In the genomic region with DNA sequence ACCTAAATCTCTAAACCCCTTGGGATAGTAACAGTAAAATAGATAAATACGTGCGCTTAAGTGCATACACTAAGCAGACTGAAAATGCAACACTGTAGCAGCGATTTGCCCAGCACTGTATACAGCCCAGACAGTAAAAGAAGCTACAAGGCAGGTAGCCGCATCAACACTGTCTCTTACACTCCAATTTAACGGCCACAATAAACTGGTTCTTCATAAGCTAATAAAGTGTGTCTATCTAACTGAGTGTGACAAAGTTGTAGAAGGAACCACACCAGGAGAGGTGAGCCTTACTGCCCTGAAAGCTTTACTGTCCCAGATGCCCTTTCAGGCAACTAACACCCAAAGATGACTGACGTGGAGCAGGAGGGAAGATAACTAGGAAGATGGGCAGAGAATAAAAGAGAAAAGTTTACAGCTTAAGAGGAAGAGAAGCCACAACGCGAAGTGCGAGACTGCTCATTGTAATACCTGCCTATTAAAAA, we compare ENCODE assay signal across 8 cellular contexts. TPM values are rescaled to one million over a fixed set of nuclear protein-coding genes. Genes with fewer than 3 reads are reported as not detected.
DNase-seq lines count a peak whose midpoint lies in the region; ATAC-seq and TF ChIP-seq lines count a peak whose summit lies in the region.

No MANE protein-coding gene starts in this region.

- H3K9me3 Mint-ChIP-seq in activated naive CD4-positive, alpha-beta T cell treated with anti-CD3 and anti-CD28 coated beads for 36 hours: no peaks in the 10 kb centered on the region
- H3K9me3 Mint-ChIP-seq in activated T-helper 2 cell treated with anti-CD3 and anti-CD28 coated beads, Interferon-gamma antibody, Interleukin-2, Interleukin-4, amounts not matched to agents 10 μg/mL and 5 μg/mL and 100 μg/mL, durations not matched to agents 14 hours and 24 hours and 36 hours: no peaks in the 10 kb centered on the region
- no peaks in the 10 kb centered on the region for H3K9me3 Mint-ChIP-seq in type B pancreatic cell

- peak overlapping the region; percentile 80 for H3K4me3 Mint-ChIP-seq in activated naive CD4-positive, alpha-beta T cell treated with anti-CD3 and anti-CD28 coated beads for 36 hours
- peak overlapping the region; percentile 90 for H3K4me3 Mint-ChIP-seq in activated T-helper 2 cell treated with anti-CD3 and anti-CD28 coated beads, Interferon-gamma antibody, Interleukin-2, Interleukin-4, amounts not matched to agents 10 μg/mL and 5 μg/mL and 100 μg/mL, durations not matched to agents 14 hours and 24 hours and 36 hours (ENCODE audit: low read depth)
- peak overlapping the region; percentile 97 for H3K4me3 Mint-ChIP-seq in type B pancreatic cell

- H3K4me3 ChIP-seq in left lung: peak overlapping the region; percentile 77 to 81

- peaks cover 15 to 71% of the 10 kb centered on the region in 2 donors for H3K4me1 ChIP-seq in left lung

- ATAC-seq in left lung: peak; percentile 2

- DNase-seq in activated naive CD4-positive, alpha-beta T cell treated with anti-CD3 and anti-CD28 coated beads for 36 hours: no peak
- DNase-seq in activated naive CD4-positive, alpha-beta T cell treated with anti-CD3 and anti-CD28 coated beads, Interleukin-2, amount 50 U/mL, for 16 hours: no peak
- no peak for DNase-seq in activated T-helper 2 cell treated with anti-CD3 and anti-CD28 coated beads, Interferon-gamma antibody, Interleukin-2, Interleukin-4, amounts not matched to agents 10 μg/mL and 5 μg/mL and 100 μg/mL, durations not matched to agents 14 hours and 24 hours and 36 hours (ENCODE audit: low spot score)
- DNase-seq in left lung (no peak), type B pancreatic cell (ENCODE audit: extremely low spot score, unreplicated experiment) (no peak), iPS-NIHi11 (ENCODE audit: low spot score) (no peak), SKM-1 treated with dmso at 0.1 percent for 144 hours (lab: John Stamatoyannopoulos, UW; ENCODE audit: unreplicated experiment) (no peak), nucleus accumbens (lab: John Stamatoyannopoulos, UW) (no peak)

- TF ChIP-seq CTCF in left lung (IDR thresholded peaks at IDR 0.05) (no peak), type B pancreatic cell (conservative IDR thresholded peaks at IDR 0.05) (no peak)

- peaks cover 7% of the 10 kb centered on the region for H3K36me3 Mint-ChIP-seq in activated naive CD4-positive, alpha-beta T cell treated with anti-CD3 and anti-CD28 coated beads for 36 hours (ENCODE audit: low read depth)
- peaks cover 8% of the 10 kb centered on the region for H3K36me3 Mint-ChIP-seq in activated T-helper 2 cell treated with anti-CD3 and anti-CD28 coated beads, Interferon-gamma antibody, Interleukin-2, Interleukin-4, amounts not matched to agents 10 μg/mL and 5 μg/mL and 100 μg/mL, durations not matched to agents 14 hours and 24 hours and 36 hours (ENCODE audit: low read depth)
- H3K36me3 Mint-ChIP-seq in type B pancreatic cell: peaks cover 7% of the 10 kb centered on the region

- intact Hi-C loops in activated naive CD4-positive, alpha-beta T cell treated with anti-CD3 and anti-CD28 coated beads for 36 hours (cut with micrococcal nuclease): loop anchor here (5.0 kb wide), 1 partner anchor 503 kb away; no protein-coding TSS in a partner anchor
- intact Hi-C loops in activated T-helper 2 cell treated with anti-CD3 and anti-CD28 coated beads, Interferon-gamma antibody, Interleukin-2, Interleukin-4, amounts not matched to agents 10 μg/mL and 5 μg/mL and 100 μg/mL, durations not matched to agents 14 hours and 24 hours and 36 hours (cut with micrococcal nuclease): loop anchor here (5.0 kb wide), 1 partner anchor 77 kb away; no protein-coding TSS in a partner anchor
- intact Hi-C loops in left lung (cut with DNase I): no loop called here

- peaks cover 0 to 10% of the 10 kb centered on the region in 2 donors for H3K36me3 ChIP-seq in left lung

- CTCF ChIA-PET in activated naive CD4-positive, alpha-beta T cell treated with anti-CD3 and anti-CD28 coated beads for 36 hours (lab: Charles Lee): interaction anchor here (0.7 to 2.7 kb wide), 5 partner anchors 73 to 258 kb away, joined by 3 to 16 read pairs (median 3); no protein-coding TSS in a partner anchor

- H3K9me3 ChIP-seq in left lung: no peaks in the 10 kb centered on the region

- H3K27ac ChIP-seq in left lung: peak overlapping the region; percentile 98 to 99

- peak overlapping the region; percentile 90 for H3K27ac Mint-ChIP-seq in activated naive CD4-positive, alpha-beta T cell treated with anti-CD3 and anti-CD28 coated beads for 36 hours
- H3K27ac Mint-ChIP-seq in activated T-helper 2 cell treated with anti-CD3 and anti-CD28 coated beads, Interferon-gamma antibody, Interleukin-2, Interleukin-4, amounts not matched to agents 10 μg/mL and 5 μg/mL and 100 μg/mL, durations not matched to agents 14 hours and 24 hours and 36 hours: peak overlapping the region; percentile 78
- peak overlapping the region; percentile 98 for H3K27ac Mint-ChIP-seq in type B pancreatic cell

- H3K27me3 ChIP-seq in left lung: no peaks in the 10 kb centered on the region

- no peaks in the 10 kb centered on the region for H3K27me3 Mint-ChIP-seq in activated naive CD4-positive, alpha-beta T cell treated with anti-CD3 and anti-CD28 coated beads for 36 hours (ENCODE audit: low read depth)
- H3K27me3 Mint-ChIP-seq in activated T-helper 2 cell treated with anti-CD3 and anti-CD28 coated beads, Interferon-gamma antibody, Interleukin-2, Interleukin-4, amounts not matched to agents 10 μg/mL and 5 μg/mL and 100 μg/mL, durations not matched to agents 14 hours and 24 hours and 36 hours (ENCODE audit: low read depth): no peaks in the 10 kb centered on the region
- H3K27me3 Mint-ChIP-seq in type B pancreatic cell: no peaks in the 10 kb centered on the region

- H3K4me1 Mint-ChIP-seq in activated naive CD4-positive, alpha-beta T cell treated with anti-CD3 and anti-CD28 coated beads for 36 hours (ENCODE audit: low read depth): peaks cover 36% of the 10 kb centered on the region
- H3K4me1 Mint-ChIP-seq in activated T-helper 2 cell treated with anti-CD3 and anti-CD28 coated beads, Interferon-gamma antibody, Interleukin-2, Interleukin-4, amounts not matched to agents 10 μg/mL and 5 μg/mL and 100 μg/mL, durations not matched to agents 14 hours and 24 hours and 36 hours (ENCODE audit: low read depth): peaks cover 18% of the 10 kb centered on the region
- H3K4me1 Mint-ChIP-seq in type B pancreatic cell (ENCODE audit: unreplicated experiment): peaks cover 36% of the 10 kb centered on the region

RNA-seq across cellular contexts. Expression of gene ZDHHC7, which starts 0.8 kb away (rescaled TPM):
- 10 to 100 TPM; 16.6 to 17.9 TPM for total RNA-seq in activated naive CD4-positive, alpha-beta T cell treated with anti-CD3 and anti-CD28 coated beads for 36 hours
- 29.1 and 30.0 TPM in 2 replicates for total RNA-seq in activated T-helper 2 cell treated with anti-CD3 and anti-CD28 coated beads, Interferon-gamma antibody, Interleukin-2, Interleukin-4, amounts not matched to agents 10 μg/mL and 5 μg/mL and 100 μg/mL, durations not matched to agents 14 hours and 24 hours and 36 hours
- total RNA-seq in left lung (10 to 100 TPM; 69.8 to 82.3 TPM), type B pancreatic cell (ENCODE audit: low replicate concordance) (47.1 and 55.0 TPM in 2 replicates)

RNA-seq across cellular contexts. Expression of gene KIAA0513, which starts 17.1 kb away (rescaled TPM):
- total RNA-seq in activated naive CD4-positive, alpha-beta T cell treated with anti-CD3 and anti-CD28 coated beads for 36 hours: 1 to 10 TPM; 9.7 to 9.8 TPM
- 12.8 and 13.6 TPM in 2 replicates for total RNA-seq in activated T-helper 2 cell treated with anti-CD3 and anti-CD28 coated beads, Interferon-gamma antibody, Interleukin-2, Interleukin-4, amounts not matched to agents 10 μg/mL and 5 μg/mL and 100 μg/mL, durations not matched to agents 14 hours and 24 hours and 36 hours
- 10 to 100 TPM; 22.6 to 31.7 TPM for total RNA-seq in left lung
- total RNA-seq in type B pancreatic cell (ENCODE audit: low replicate concordance): 12.9 and 30.4 TPM in 2 replicates

Comparison
In these comparisons a context has a peak if more than half of its experiments do, and no peak if none do; other contexts are left out.
1. intact Hi-C loops: an anchor here in activated naive CD4-positive, alpha-beta T cell treated with anti-CD3 and anti-CD28 coated beads for 36 hours (5.0 kb wide) and activated T-helper 2 cell treated with anti-CD3 and anti-CD28 coated beads, Interferon-gamma antibody, Interleukin-2, Interleukin-4, amounts not matched to agents 10 μg/mL and 5 μg/mL and 100 μg/mL, durations not matched to agents 14 hours and 24 hours and 36 hours (5.0 kb wide); none called in left lung.